ENCODE assay signal across 8 cellular contexts in the genomic region with DNA sequence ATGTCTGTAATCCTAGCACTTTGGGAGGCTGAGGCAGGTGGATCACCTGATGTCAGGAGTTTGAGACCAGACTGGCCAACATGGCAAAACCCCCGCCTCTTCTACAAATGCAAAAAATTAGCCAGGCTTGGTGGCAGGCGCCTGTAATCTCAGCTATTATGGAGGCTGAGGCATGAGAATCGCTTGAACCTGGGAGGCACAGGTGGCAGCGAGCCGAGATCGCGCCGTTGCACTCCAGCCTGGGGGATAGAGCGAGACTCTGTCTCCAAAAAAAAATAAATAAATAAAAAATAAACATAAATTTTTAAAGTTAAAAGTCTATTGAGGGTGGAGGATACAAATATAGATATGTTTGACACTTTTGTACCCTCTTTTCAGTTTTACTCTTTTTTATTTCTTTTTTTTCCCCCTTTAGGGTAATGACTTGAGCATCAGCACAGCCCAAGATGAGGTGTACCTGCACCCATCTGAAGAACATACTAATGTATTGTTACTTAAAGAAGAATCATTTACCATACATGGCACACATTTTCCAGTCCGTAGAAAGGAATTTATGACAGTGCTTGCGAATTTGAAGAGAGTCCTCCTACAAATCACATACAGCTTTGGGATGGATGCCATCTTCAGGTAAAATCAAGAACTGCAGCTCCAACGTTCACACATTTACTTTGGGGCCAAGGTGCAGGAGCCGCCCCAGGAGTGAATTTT.
DNase-seq lines count a peak whose midpoint lies in the region; ATAC-seq and TF ChIP-seq lines count a peak whose summit lies in the region.

No MANE protein-coding gene starts in this region.

- intact Hi-C loops in thyroid gland (cut with DNase I), result no loop called here

- H3K27ac ChIP-seq in thyroid gland, result no peak overlapping the region

- H3K36me3 ChIP-seq in thyroid gland, result no peaks in the 10 kb centered on the region

- no peak for TF ChIP-seq POLR2A in thyroid gland (IDR thresholded peaks at IDR 0.05)

- peak; percentile 35 to 83 (median 66) for TF ChIP-seq CTCF in thyroid gland (IDR thresholded peaks at IDR 0.05)

- peak; percentile 94 for ATAC-seq in GM19035 (IDR thresholded peaks at IDR 0.05; ENCODE audit: unreplicated experiment)
- ATAC-seq in HG03135 (IDR thresholded peaks at IDR 0.05; ENCODE audit: unreplicated experiment), result peak; percentile 81

- H3K27me3 ChIP-seq in thyroid gland, result no peaks in the 10 kb centered on the region

- 70% methylated on average over 13 of the region's 13 CpGs for WGBS in thyroid gland, 2 donors

- no peak overlapping the region for H3K4me3 ChIP-seq in thyroid gland (replicated peaks in 1 of 3)

- DNase-seq in COLO829 (ENCODE audit: low spot score) (peak; percentile 30), NCI-H446 treated with DMSO at 0.1 percent for 48 hours (lab: John Stamatoyannopoulos, UW) (peak; percentile 33), epidermal melanocyte (ENCODE audit: insufficient read length, low spot score) (peak; percentile 24), myocyte (ENCODE audit: low read depth) (peak; percentile 71), thyroid gland (peak; percentile 25 to 39)
- peak; percentile 41 to 50 for DNase-seq in activated CD4-positive, alpha-beta T cell treated with anti-CD3 and anti-CD28 coated beads, Interleukin-2, amount 50 U/mL, for 4 hours

- no peaks in the 10 kb centered on the region for H3K4me1 ChIP-seq in thyroid gland

- H3K9me3 ChIP-seq in thyroid gland, result no peaks in the 10 kb centered on the region
